Comparison of ENCODE assay signal across 12 cellular contexts in genomic region chr6:48110436-48111142, GRCh38.
A peak's percentile ranks its signal among the peaks of the same experiment; 100 is the strongest.
DNase-seq lines count a peak whose midpoint lies in the region; ATAC-seq and TF ChIP-seq lines count a peak whose summit lies in the region.
"Had no signal": no experiment of that assay in that cellular context is flagged by ENCODE, and none has a peak within 500 bp of the region (broad histone marks: within the 10 kb centered on the region; RNA-seq: fewer than 3 reads in every experiment).

No MANE protein-coding gene starts in this region.

- no peaks in the 10 kb centered on the region for H3K4me1 ChIP-seq in iPS-15b (ENCODE audit: control insufficient read depth, insufficient read depth, low read length)
- no peaks in the 10 kb centered on the region for H3K4me1 ChIP-seq in subcutaneous abdominal adipose tissue (ENCODE audit: control insufficient read depth in 5 of 5, insufficient read depth in 5 of 5, low read length in 5 of 5)

- H3K4me3 ChIP-seq in astrocyte of the spinal cord (ENCODE audit: low read depth, low read length) (peak overlapping the region; percentile 61), iPS-15b (ENCODE audit: low read depth, low read length) (peak overlapping the region; percentile 43), subcutaneous abdominal adipose tissue (ENCODE audit: low read depth in 1 of 5, low read length in 5 of 5) (peak overlapping the region in 3 of 5 donors; percentile 46 to 50 (median 47))

- H3K9ac ChIP-seq in iPS-15b (ENCODE audit: low read depth, low read length) (no peak overlapping the region), subcutaneous abdominal adipose tissue (ENCODE audit: low read length in 5 of 5) (no peak overlapping the region)

- no peaks in the 10 kb centered on the region for H3K9me3 ChIP-seq in iPS-15b (ENCODE audit: control insufficient read depth, insufficient read depth, low read length)
- no peaks in the 10 kb centered on the region for H3K9me3 ChIP-seq in subcutaneous abdominal adipose tissue (ENCODE audit: control insufficient read depth in 5 of 5, low read length in 5 of 5)

- no peaks in the 10 kb centered on the region for H3K27me3 ChIP-seq in iPS-15b (ENCODE audit: control insufficient read depth, insufficient read depth, low read length)
- no peaks in the 10 kb centered on the region for H3K27me3 ChIP-seq in subcutaneous abdominal adipose tissue (ENCODE audit: control insufficient read depth in 5 of 5, insufficient read depth in 4 of 5, low read length in 5 of 5)

- ATAC-seq in GM18520 (IDR thresholded peaks at IDR 0.05; ENCODE audit: unreplicated experiment) = no peak

- DNase-seq in NCI-H510A treated with DMSO at 0.1 percent for 48 hours (lab: John Stamatoyannopoulos, UW) = peak; percentile 73
- DNase-seq in NCI-H510A (lab: John Stamatoyannopoulos, UW) = no peak
- DNase-seq in astrocyte of the spinal cord (ENCODE audit: low read depth, low spot score) = no peak
- DNase-seq in activated CD4-positive, alpha-beta T cell treated with anti-CD3 and anti-CD28 coated beads for 1 hour = no peak
- DNase-seq in ACHN = no peak
- DNase-seq: activated CD4-positive, CD25-positive, alpha-beta regulatory T cell treated with anti-CD3 and anti-CD28 coated beads, Interleukin-2, amount 50 U/mL, for 72 hours; activated naive CD4-positive, alpha-beta T cell; stimulated activated CD4-positive, alpha-beta T cell treated with anti-CD3 and anti-CD28 coated beads, Interleukin-2, amount 100 ng/mL, for 48 hours had no signal

- H3K36me3 ChIP-seq in iPS-15b (ENCODE audit: control insufficient read depth, insufficient read depth, low read length) (no peaks in the 10 kb centered on the region), subcutaneous abdominal adipose tissue (ENCODE audit: control insufficient read depth in 5 of 5, insufficient read depth in 5 of 5, low read length in 5 of 5) (no peaks in the 10 kb centered on the region)

- in situ Hi-C loops in astrocyte of the spinal cord (cut with HindIII; ENCODE audit: low sequenced_read_pairs) = no loop called here
- in situ Hi-C loops in ACHN (cut with HindIII; ENCODE audit: low pct_ligation_motif_present, low pct_unique_long_range_greater_than_20kb, low sequenced_read_pairs) = no loop called here

- no peak overlapping the region for H3K27ac ChIP-seq in subcutaneous abdominal adipose tissue (ENCODE audit: low read depth, low read length)
- H3K27ac ChIP-seq: 22Rv1 had no signal

- TF ChIP-seq CTCF in astrocyte of the spinal cord (IDR thresholded peaks at IDR 0.05; ENCODE audit: low read depth, low read length) = no peak
